ENCODE assay signal across 8 cellular contexts in the genomic region with DNA sequence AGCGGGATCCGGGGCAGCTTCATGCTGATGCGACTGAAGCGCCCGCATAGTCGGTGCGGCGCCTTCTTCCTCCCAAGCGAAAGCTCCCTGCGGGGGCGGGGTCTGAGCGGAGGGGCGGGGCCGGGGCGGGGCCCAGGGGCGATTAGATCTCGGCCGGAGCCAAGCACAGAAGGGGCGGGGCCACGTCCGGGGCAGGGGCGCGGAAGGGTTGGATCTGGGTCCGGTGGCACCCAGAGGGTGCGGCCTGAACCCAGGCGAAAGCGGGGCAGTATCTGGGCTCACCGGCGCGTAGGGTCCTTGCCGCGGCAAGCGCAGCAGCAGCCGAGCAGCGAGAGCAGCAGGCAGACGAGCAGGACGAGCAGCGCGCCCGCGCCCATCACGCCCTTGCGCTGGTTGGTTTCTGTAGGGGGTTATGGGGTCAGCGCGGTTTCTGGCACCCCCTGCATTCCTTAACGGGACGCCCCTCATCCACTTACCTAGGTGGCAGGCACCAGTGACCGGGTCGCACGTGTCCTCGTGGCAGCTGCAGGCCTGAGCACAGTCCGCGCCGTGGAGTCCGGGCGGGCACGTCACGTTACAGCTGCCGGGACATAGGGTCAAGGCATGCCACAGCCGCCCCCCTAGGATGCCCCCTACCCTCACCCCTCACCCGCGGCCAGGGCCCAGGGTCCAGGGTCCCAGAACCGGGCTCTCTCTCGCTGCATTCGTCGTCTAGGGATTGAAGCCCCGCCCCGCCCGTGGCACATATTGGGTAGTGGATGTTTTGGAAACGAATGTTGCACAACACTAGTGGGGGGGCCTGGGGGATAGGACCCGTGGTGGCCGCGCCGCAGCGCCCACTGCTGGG. TPM values are rescaled to one million over a fixed set of nuclear protein-coding genes. Genes with fewer than 3 reads are reported as not detected.
DNase-seq lines count a peak whose midpoint lies in the region; ATAC-seq and TF ChIP-seq lines count a peak whose summit lies in the region.

No MANE protein-coding gene starts in this region.

- peak overlapping the region; percentile 60 for H3K4me3 ChIP-seq in CD8-positive, alpha-beta T cell (ENCODE audit: low read depth, low read length)
- no peak overlapping the region for H3K4me3 ChIP-seq in IMR-90 (ENCODE audit: insufficient read depth, low read depth, low read length)
- H3K4me3 ChIP-seq in trophoblast cell (ENCODE audit: low read depth, low read length), result no peak overlapping the region
- peak overlapping the region; percentile 20 for H3K4me3 ChIP-seq in urinary bladder (ENCODE audit: low read depth, low read length)
- no peak overlapping the region for H3K4me3 ChIP-seq in smooth muscle cell

- H3K9ac ChIP-seq in IMR-90 (ENCODE audit: low read depth, low read length) (no peak overlapping the region), trophoblast cell (ENCODE audit: low read length) (no peak overlapping the region), smooth muscle cell (ENCODE audit: low read depth) (no peak overlapping the region)

- CTCF ChIA-PET in CD8-positive, alpha-beta T cell (lab: Charles Lee), result interaction anchor here (0.9 to 2.2 kb wide), 5 partner anchors 11 to 141 kb away, joined by 4 to 12 read pairs (median 4); no protein-coding TSS in a partner anchor
- CTCF ChIA-PET in IMR-90 (lab: Yijun Ruan, JAX), result no interaction called here
- CTCF ChIA-PET in activated CD4-positive, alpha-beta memory T cell treated with anti-CD3 and anti-CD28 coated beads, Interleukin-2, amount 10 ng/mL, durations not matched to agents 7 days and 5 days (lab: Charles Lee), result interaction anchor here (0.6 to 3.3 kb wide), 3 partner anchors 11 to 403 kb away, joined by 4 to 16 read pairs (median 5); no protein-coding TSS in a partner anchor

- peaks cover 30% of the 10 kb centered on the region for H3K4me1 Mint-ChIP-seq in CD8-positive, alpha-beta T cell (ENCODE audit: low read depth)
- H3K4me1 Mint-ChIP-seq in activated CD4-positive, alpha-beta memory T cell treated with anti-CD3 and anti-CD28 coated beads, Interleukin-2, amount 10 ng/mL, durations not matched to agents 7 days and 5 days, result peaks cover 21% of the 10 kb centered on the region
- no peaks in the 10 kb centered on the region for H3K4me1 Mint-ChIP-seq in endothelial cell (ENCODE audit: unreplicated experiment)

- H3K4ac ChIP-seq in IMR-90 (ENCODE audit: low read depth, low read length) (no peak overlapping the region), trophoblast cell (ENCODE audit: low read depth, low read length) (no peak overlapping the region)

- H3K4me2 ChIP-seq in IMR-90 (ENCODE audit: low read depth, low read length) (no peak overlapping the region), trophoblast cell (ENCODE audit: low read length) (no peak overlapping the region), smooth muscle cell (no peak overlapping the region)

- peaks cover 76% of the 10 kb centered on the region for H4K20me1 ChIP-seq in IMR-90 (ENCODE audit: insufficient read depth, low read length)
- H4K20me1 ChIP-seq in smooth muscle cell (ENCODE audit: low read depth), result peaks cover 74% of the 10 kb centered on the region

- peaks cover 25% of the 10 kb centered on the region for H3K27me3 ChIP-seq in CD8-positive, alpha-beta T cell (ENCODE audit: insufficient read depth, low read length)
- H3K27me3 ChIP-seq in IMR-90 (ENCODE audit: control insufficient read depth, insufficient read depth, low read length) (no peaks in the 10 kb centered on the region), trophoblast cell (ENCODE audit: insufficient read depth, low read length) (peaks cover 14% of the 10 kb centered on the region), smooth muscle cell (ENCODE audit: low read depth) (no peaks in the 10 kb centered on the region)

- ATAC-seq in CD8-positive, alpha-beta T cell, result peak; percentile 80
- ATAC-seq in IMR-90 (ENCODE audit: low read depth), result no peak

- peak; percentile 59 to 86 (median 79) for DNase-seq in CD8-positive, alpha-beta T cell
- DNase-seq in IMR-90, result no peak
- DNase-seq in activated CD4-positive, alpha-beta memory T cell treated with anti-CD3 and anti-CD28 coated beads, Interleukin-2, amount 10 ng/mL, durations not matched to agents 7 days and 5 days, result peak; percentile 87
- peak; percentile 58 for DNase-seq in endothelial cell (ENCODE audit: low spot score)
- peak; percentile 75 to 86 for DNase-seq in trophoblast cell
- DNase-seq in glomerular visceral epithelial cell (ENCODE audit: extremely low spot score), result no peak
- DNase-seq in smooth muscle cell (lab: John Stamatoyannopoulos, UW; ENCODE audit: unreplicated experiment), result no peak

- peaks cover 29% of the 10 kb centered on the region for H3K27me3 Mint-ChIP-seq in CD8-positive, alpha-beta T cell (ENCODE audit: low read depth)
- peaks cover 62% of the 10 kb centered on the region for H3K27me3 Mint-ChIP-seq in activated CD4-positive, alpha-beta memory T cell treated with anti-CD3 and anti-CD28 coated beads, Interleukin-2, amount 10 ng/mL, durations not matched to agents 7 days and 5 days
- H3K27me3 Mint-ChIP-seq in endothelial cell (ENCODE audit: unreplicated experiment), result peaks cover 32% of the 10 kb centered on the region

- H3K36me3 Mint-ChIP-seq in CD8-positive, alpha-beta T cell, result no peaks in the 10 kb centered on the region
- no peaks in the 10 kb centered on the region for H3K36me3 Mint-ChIP-seq in activated CD4-positive, alpha-beta memory T cell treated with anti-CD3 and anti-CD28 coated beads, Interleukin-2, amount 10 ng/mL, durations not matched to agents 7 days and 5 days (ENCODE audit: low read depth)
- H3K36me3 Mint-ChIP-seq in endothelial cell (ENCODE audit: low read depth, unreplicated experiment), result peaks cover 6% of the 10 kb centered on the region

- BruUV-seq in IMR-90 (replicated peaks; lab: Mats Ljungman, UMichigan), result no TSS peak

- intact Hi-C loops in CD8-positive, alpha-beta T cell (cut with DNase I, micrococcal nuclease), result no loop called here
- intact Hi-C loops in IMR-90 (cut with micrococcal nuclease), result no loop called here

- peak overlapping the region; percentile 41 for H3K27ac Mint-ChIP-seq in CD8-positive, alpha-beta T cell
- H3K27ac Mint-ChIP-seq in activated CD4-positive, alpha-beta memory T cell treated with anti-CD3 and anti-CD28 coated beads, Interleukin-2, amount 10 ng/mL, durations not matched to agents 7 days and 5 days, result no peak overlapping the region
- H3K27ac Mint-ChIP-seq in endothelial cell (ENCODE audit: unreplicated experiment), result no peak overlapping the region

- H2BK5ac ChIP-seq in IMR-90 (ENCODE audit: low read depth, low read length, poor library complexity, severe bottlenecking), result no peak overlapping the region
- H2BK5ac ChIP-seq in trophoblast cell (ENCODE audit: low read depth, low read length, poor library complexity), result no peak overlapping the region

- TF ChIP-seq CTCF in CD8-positive, alpha-beta T cell (IDR thresholded peaks at IDR 0.05), result no peak
- TF ChIP-seq CTCF in IMR-90 (conservative IDR thresholded peaks at IDR 0.05; ENCODE audit: low read depth, low read length), result no peak
- TF ChIP-seq CTCF in endothelial cell (IDR thresholded peaks at IDR 0.05; ENCODE audit: unreplicated experiment), result no peak
- no peak for TF ChIP-seq CTCF in smooth muscle cell (IDR thresholded peaks at IDR 0.05; ENCODE audit: borderline replicate concordance, insufficient read depth, poor library complexity, severe bottlenecking)

- H3K18ac ChIP-seq in IMR-90 (ENCODE audit: low read depth, low read length) (no peak overlapping the region), trophoblast cell (ENCODE audit: low read length) (no peak overlapping the region)

- H2BK120ac ChIP-seq in IMR-90 (ENCODE audit: low read depth, low read length) (no peak overlapping the region), trophoblast cell (ENCODE audit: insufficient read depth, low read length, poor library complexity) (no peak overlapping the region)

- TF ChIP-seq RAD21 in IMR-90 (IDR thresholded peaks at IDR 0.05; ENCODE audit: low read length), result no peak

- dilution Hi-C loops in IMR-90 (cut with HindIII; ENCODE audit: low sequenced_read_pairs, unreplicated experiment), result no loop called here

- no peak overlapping the region for H4K12ac ChIP-seq in trophoblast cell (ENCODE audit: low read depth, low read length)

- H4K91ac ChIP-seq in IMR-90 (ENCODE audit: insufficient read depth, low read depth, low read length), result no peak overlapping the region
- no peak overlapping the region for H4K91ac ChIP-seq in trophoblast cell (ENCODE audit: low read depth, low read length)

- no peak overlapping the region for H3K27ac ChIP-seq in CD8-positive, alpha-beta T cell (ENCODE audit: low read depth, low read length)
- H3K27ac ChIP-seq in IMR-90 (ENCODE audit: insufficient read depth, low read length), result no peak overlapping the region
- no peak overlapping the region for H3K27ac ChIP-seq in trophoblast cell (ENCODE audit: low read depth, low read length)
- no peak overlapping the region for H3K27ac ChIP-seq in urinary bladder (ENCODE audit: low read depth)
- H3K27ac ChIP-seq in smooth muscle cell (ENCODE audit: low read depth), result no peak overlapping the region

- no peak overlapping the region for H2AK9ac ChIP-seq in IMR-90 (replicated peaks; ENCODE audit: low read depth, low read length, poor library complexity)

- in situ Hi-C loops in IMR-90 (cut with MboI; ENCODE audit: low sequenced_read_pairs), result no loop called here

- H3K79me2 ChIP-seq in trophoblast cell (ENCODE audit: control insufficient read depth, insufficient read depth, low read length, poor library complexity), result no peaks in the 10 kb centered on the region
- peaks cover 21% of the 10 kb centered on the region for H3K79me2 ChIP-seq in smooth muscle cell (ENCODE audit: low read depth)

- H4K5ac ChIP-seq in IMR-90 (ENCODE audit: low read depth, low read length), result no peak overlapping the region

- H3K9me3 Mint-ChIP-seq in CD8-positive, alpha-beta T cell, result no peaks in the 10 kb centered on the region
- no peaks in the 10 kb centered on the region for H3K9me3 Mint-ChIP-seq in activated CD4-positive, alpha-beta memory T cell treated with anti-CD3 and anti-CD28 coated beads, Interleukin-2, amount 10 ng/mL, durations not matched to agents 7 days and 5 days
- H3K9me3 Mint-ChIP-seq in endothelial cell (ENCODE audit: unreplicated experiment), result no peaks in the 10 kb centered on the region

- H3K36me3 ChIP-seq in CD8-positive, alpha-beta T cell (ENCODE audit: insufficient read depth, low read length), result no peaks in the 10 kb centered on the region
- H3K36me3 ChIP-seq in IMR-90 (ENCODE audit: control insufficient read depth, insufficient read depth, low read length) (peaks cover 52% of the 10 kb centered on the region), trophoblast cell (ENCODE audit: control insufficient read depth in 1 of 2, insufficient read depth in 2 of 2, low read length in 2 of 2) (peaks cover 43 to 51% of the 10 kb centered on the region in 2 experiments), urinary bladder (ENCODE audit: insufficient read depth) (no peaks in the 10 kb centered on the region), smooth muscle cell (ENCODE audit: low read depth) (no peaks in the 10 kb centered on the region)

- H3K79me1 ChIP-seq in IMR-90 (ENCODE audit: low read depth in 1 of 2, low read length in 2 of 2) (peaks cover 3 to 66% of the 10 kb centered on the region in 2 experiments; a peak in 3 of 4 replicates), trophoblast cell (ENCODE audit: low read length) (no peaks in the 10 kb centered on the region)

- H4K8ac ChIP-seq in IMR-90 (ENCODE audit: low read depth in 2 of 2, low read length in 2 of 2), result no peak overlapping the region
- no peak overlapping the region for H4K8ac ChIP-seq in trophoblast cell (ENCODE audit: low read depth, low read length)

- peak overlapping the region; percentile 3 for H2AFZ ChIP-seq in IMR-90 (replicated peaks; ENCODE audit: low read length, poor library complexity)
- H2AFZ ChIP-seq in trophoblast cell (ENCODE audit: insufficient read depth, low read length, poor library complexity), result no peak overlapping the region
- no peak overlapping the region for H2AFZ ChIP-seq in smooth muscle cell (ENCODE audit: low read depth)

- H3K4me3 Mint-ChIP-seq in CD8-positive, alpha-beta T cell, result peak overlapping the region; percentile 83
- H3K4me3 Mint-ChIP-seq in activated CD4-positive, alpha-beta memory T cell treated with anti-CD3 and anti-CD28 coated beads, Interleukin-2, amount 10 ng/mL, durations not matched to agents 7 days and 5 days, result peak overlapping the region; percentile 64
- H3K4me3 Mint-ChIP-seq in endothelial cell (ENCODE audit: unreplicated experiment), result peak overlapping the region; percentile 73

- H3K14ac ChIP-seq in IMR-90 (replicated peaks; ENCODE audit: low read depth, low read length), result no peak overlapping the region
- H3K14ac ChIP-seq in trophoblast cell (ENCODE audit: low read length), result no peak overlapping the region

- H2AK5ac ChIP-seq in IMR-90 (ENCODE audit: low read depth, low read length), result no peak overlapping the region
- no peak overlapping the region for H2AK5ac ChIP-seq in trophoblast cell (ENCODE audit: low read length)

- no peak overlapping the region for H3K56ac ChIP-seq in IMR-90 (ENCODE audit: extremely low read depth, insufficient read depth, low read length)

- H3K9me3 ChIP-seq in CD8-positive, alpha-beta T cell (ENCODE audit: low read length), result no peaks in the 10 kb centered on the region
- H3K9me3 ChIP-seq in IMR-90 (ENCODE audit: control insufficient read depth, insufficient read depth, low read length) (no peaks in the 10 kb centered on the region), trophoblast cell (ENCODE audit: insufficient read depth, low read depth, low read length) (peaks cover 18% of the 10 kb centered on the region), smooth muscle cell (replicated peaks; ENCODE audit: low read depth) (no peaks in the 10 kb centered on the region)

- peaks cover 4% of the 10 kb centered on the region for H3F3A ChIP-seq in smooth muscle cell (ENCODE audit: low read depth)

- POLR2A ChIA-PET in CD8-positive, alpha-beta T cell (lab: Charles Lee), result interaction anchor here (1.0 to 2.7 kb wide), 4 partner anchors 11 to 139 kb away, joined by 3 to 20 read pairs (median 5); no protein-coding TSS in a partner anchor
- POLR2A ChIA-PET in IMR-90 (lab: Charles Lee; ENCODE audit: unreplicated experiment), result interaction anchor here (0.6 kb wide), 1 partner anchor 83 kb away, joined by 3 read pairs; no protein-coding TSS in a partner anchor
- POLR2A ChIA-PET in activated CD4-positive, alpha-beta memory T cell treated with anti-CD3 and anti-CD28 coated beads, Interleukin-2, amount 10 ng/mL, durations not matched to agents 7 days and 5 days (lab: Charles Lee), result interaction anchor here (1.2 to 1.3 kb wide), 2 partner anchors 65 to 79 kb away, joined by 3 to 5 read pairs; no protein-coding TSS in a partner anchor

- no peak overlapping the region for H2BK12ac ChIP-seq in trophoblast cell (ENCODE audit: low read length)

- peaks cover 15% of the 10 kb centered on the region for H3K9me1 ChIP-seq in IMR-90 (ENCODE audit: insufficient read depth, low read length)

- H3K4me1 ChIP-seq in CD8-positive, alpha-beta T cell (ENCODE audit: insufficient read depth, low read length), result peaks cover 33% of the 10 kb centered on the region
- H3K4me1 ChIP-seq in IMR-90 (ENCODE audit: control insufficient read depth, insufficient read depth, low read length) (0 out of 2 replicates have a peak, but pooled peaks cover 4% of the 10 kb centered on the region), trophoblast cell (ENCODE audit: control insufficient read depth in 1 of 2, insufficient read depth in 2 of 2, low read length in 2 of 2) (peaks cover 5 to 17% of the 10 kb centered on the region in 2 experiments), urinary bladder (ENCODE audit: insufficient read depth) (no peaks in the 10 kb centered on the region), smooth muscle cell (ENCODE audit: low read depth) (no peaks in the 10 kb centered on the region)

- H3K23ac ChIP-seq in IMR-90 (ENCODE audit: low read depth, low read length) (no peak overlapping the region), trophoblast cell (ENCODE audit: low read length) (no peak overlapping the region)

- WGBS in IMR-90 (ENCODE audit: extremely low coverage in 2 of 2, insufficient read length in 1 of 2), 2 experiments, result 89% methylated on average over 12 of the region's 75 CpGs; no CpG with 5 or more reads in 1 of the 2 experiments
- WGBS in trophoblast cell (ENCODE audit: extremely low coverage, insufficient coverage, insufficient read length), result no CpG with 5 or more reads among the region's 75 CpGs
- WGBS in urinary bladder, result 61% methylated on average over 75 of the region's 75 CpGs
- 80% methylated on average over 55 of the region's 75 CpGs for WGBS in smooth muscle cell (ENCODE audit: low lambda C conversion rate)

- no peak overlapping the region for H2BK20ac ChIP-seq in IMR-90 (ENCODE audit: low read depth, low read length)

- H2BK15ac ChIP-seq in IMR-90 (ENCODE audit: low read depth, low read length), result no peak overlapping the region

- no peak for TF ChIP-seq POLR2A in IMR-90 (IDR thresholded peaks at IDR 0.05; ENCODE audit: low read depth, low read length)

RNA-seq across cellular contexts. Expression of a gene that starts 8.1 kb away (rescaled TPM):
- total RNA-seq in CD8-positive, alpha-beta T cell, result 1 to 10 TPM; 2.6 to 2.7 TPM
- total RNA-seq in IMR-90 (2012; rRNA removed), result 3.4 and 4.2 TPM in 2 replicates
- polyA plus RNA-seq in IMR-90 (2012; rRNA removed), result 37.0 and 55.8 TPM in 2 replicates
- polyA plus RNA-seq in IMR-90 (2012; cell fraction: cytosol; rRNA removed), result 44.5 and 81.9 TPM in 2 replicates
- polyA plus RNA-seq in IMR-90 (2012; cell fraction: nucleus; rRNA removed; ENCODE audit: low replicate concordance), result 68.1 and 248 TPM in 2 replicates
- total RNA-seq in activated CD4-positive, alpha-beta memory T cell treated with anti-CD3 and anti-CD28 coated beads, Interleukin-2, amount 10 ng/mL, durations not matched to agents 7 days and 5 days, result 1 to 10 TPM; 1.1 to 1.2 TPM
- total RNA-seq in endothelial cell (ENCODE audit: unreplicated experiment), result 8.1 TPM
- 11.7 and 12.2 TPM in 2 replicates for polyA plus RNA-seq in trophoblast cell (2013)
- total RNA-seq in urinary bladder, result 10.4 TPM
- polyA plus RNA-seq in urinary bladder, result 16.8 TPM
- 30.9 and 32.8 TPM in 2 replicates for total RNA-seq in smooth muscle cell
- 70.9 and 89.8 TPM in 2 replicates for polyA plus RNA-seq in smooth muscle cell

RNA-seq across cellular contexts. Expression of a gene that starts 35.5 kb away (rescaled TPM):
- 1 to 10 TPM; 1.9 to 2.1 TPM for total RNA-seq in CD8-positive, alpha-beta T cell
- 6.9 and 7.5 TPM in 2 replicates for total RNA-seq in IMR-90 (2012; rRNA removed)
- 8.4 TPM in 2 replicates for polyA plus RNA-seq in IMR-90 (2012; rRNA removed)
- 5.9 and 10.0 TPM in 2 replicates for polyA plus RNA-seq in IMR-90 (2012; cell fraction: cytosol; rRNA removed)
- polyA plus RNA-seq in IMR-90 (2012; cell fraction: nucleus; rRNA removed; ENCODE audit: low replicate concordance), result 14.7 and 28.8 TPM in 2 replicates
- total RNA-seq in activated CD4-positive, alpha-beta memory T cell treated with anti-CD3 and anti-CD28 coated beads, Interleukin-2, amount 10 ng/mL, durations not matched to agents 7 days and 5 days, result 1 to 10 TPM; 6.1 to 6.2 TPM
- total RNA-seq in endothelial cell (ENCODE audit: unreplicated experiment), result 28.8 TPM
- polyA plus RNA-seq in trophoblast cell (2013), result 7.3 and 7.6 TPM in 2 replicates
- total RNA-seq in urinary bladder, result 9.7 TPM
- 9.3 TPM for polyA plus RNA-seq in urinary bladder
- total RNA-seq in smooth muscle cell, result 11.8 and 12.5 TPM in 2 replicates
- 12.1 and 14.3 TPM in 2 replicates for polyA plus RNA-seq in smooth muscle cell

Comparison
In these comparisons a context has a peak if more than half of its experiments do, and no peak if none do; other contexts are left out.
1. DNase-seq: peak in CD8-positive, alpha-beta T cell (7 of 7), activated CD4-positive, alpha-beta memory T cell treated with anti-CD3 and anti-CD28 coated beads, Interleukin-2, amount 10 ng/mL, durations not matched to agents 7 days and 5 days (single experiment), endothelial cell (single experiment) and trophoblast cell (2 of 2); none in IMR-90 (single experiment), glomerular visceral epithelial cell (single experiment) and smooth muscle cell (single experiment).
2. H3K4me3 ChIP-seq: peak in CD8-positive, alpha-beta T cell (single experiment) and urinary bladder (single experiment); none in IMR-90 (single experiment), trophoblast cell (single experiment) and smooth muscle cell (single experiment).
3. Peak in every context shown above with its lines, with median percentiles within 50 percentile points of each other: H3K4me3 Mint-ChIP-seq.